In the genomic region with DNA sequence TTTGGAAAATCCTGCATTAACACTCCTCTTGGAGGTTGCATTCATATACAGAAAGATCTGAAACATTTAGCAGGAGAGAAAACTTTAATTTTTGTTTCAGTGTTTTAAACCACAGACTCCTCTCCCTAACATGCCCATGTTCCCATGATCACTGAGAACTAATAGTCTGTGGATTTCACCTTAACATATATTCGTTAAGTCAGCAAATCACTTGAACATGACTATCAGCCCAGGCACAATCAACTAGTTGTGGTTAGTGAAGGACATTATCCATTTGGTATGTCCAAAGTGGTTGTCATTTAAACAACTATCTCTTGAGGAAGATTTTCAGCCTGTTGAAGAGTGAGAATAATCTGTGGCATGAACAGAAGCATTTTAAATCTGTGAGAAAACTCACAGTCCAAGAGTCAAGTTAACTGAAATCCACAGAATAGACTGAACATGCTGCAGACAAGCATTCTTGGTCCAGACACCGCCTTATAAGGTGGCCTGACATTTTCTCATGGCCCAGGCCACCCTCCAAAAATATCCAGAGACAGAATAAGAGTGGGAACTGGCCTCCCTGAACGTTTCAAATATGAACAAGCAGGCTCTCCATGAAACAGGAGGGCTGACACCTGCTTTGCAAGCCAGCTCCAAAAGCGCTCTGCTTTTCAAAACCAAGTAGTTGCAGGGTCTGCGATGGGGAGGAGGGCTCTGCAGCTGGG, we compare ENCODE assay signal across 11 cellular contexts. TPM values are rescaled to one million over a fixed set of nuclear protein-coding genes. Genes with fewer than 3 reads are reported as not detected.
DNase-seq lines count a peak whose midpoint lies in the region; ATAC-seq, FAIRE-seq and TF ChIP-seq lines count a peak whose summit lies in the region.
"Had no signal": no experiment of that assay in that cellular context is flagged by ENCODE, and none has a peak within 500 bp of the region (broad histone marks: within the 10 kb centered on the region; RNA-seq: fewer than 3 reads in every experiment).

No MANE protein-coding gene starts in this region.

- intact Hi-C loops in left cardiac atrium (cut with DNase I) = loop anchor here (2.0 to 5.0 kb wide), 3 partner anchors 41 to 160 kb away; partner anchors contain the start of gene ADCY5 (in 1 of the 2)
- intact Hi-C loops in sigmoid colon (cut with DNase I) = loop anchor here (1.0 to 5.0 kb wide), 3 partner anchors 36 to 158 kb away; no protein-coding TSS in a partner anchor
- intact Hi-C loops in CD8-positive, alpha-beta T cell (cut with DNase I, micrococcal nuclease) = loop anchor here in 1 of 2 experiments (1.0 to 5.0 kb wide), 3 partner anchors 40 to 1941 kb away; partner anchors contain the start of gene POLQ

- ATAC-seq in left cardiac atrium = peak; percentile 30 to 56
- ATAC-seq in CD8-positive, alpha-beta T cell = no peak

- no peaks in the 10 kb centered on the region for H4K20me1 ChIP-seq in BLaER1

- no peak for TF ChIP-seq EP300 in sigmoid colon (IDR thresholded peaks at IDR 0.05)

- WGBS in sigmoid colon, 2 donors = 87 to 90% methylated on average over 5 of the region's 5 CpGs

- H3K27ac ChIP-seq in BLaER1 (no peak overlapping the region), caudate nucleus (ENCODE audit: low read depth, low read length) (peak overlapping the region; percentile 2), sigmoid colon (peak overlapping the region; percentile 28 to 67 (median 64))
- no peak overlapping the region for H3K27ac ChIP-seq in CD8-positive, alpha-beta T cell (ENCODE audit: low read depth, low read length)
- H3K27ac ChIP-seq: KMS-11 had no signal

- TF ChIP-seq POLR2A in sigmoid colon (IDR thresholded peaks at IDR 0.05) = no peak

- CTCF ChIA-PET in CD8-positive, alpha-beta T cell (lab: Charles Lee) = interaction anchor here (0.7 to 1.6 kb wide), 5 partner anchors 10 to 163 kb away, joined by 3 to 7 read pairs (median 5); no protein-coding TSS in a partner anchor

- H3K36me3 ChIP-seq in BLaER1 = peaks cover 16% of the 10 kb centered on the region
- peaks cover 0 to 6% (median 0%) of the 10 kb centered on the region in 4 donors for H3K36me3 ChIP-seq in sigmoid colon
- H3K36me3 ChIP-seq in CD8-positive, alpha-beta T cell (ENCODE audit: insufficient read depth, low read length) = no peaks in the 10 kb centered on the region

- FAIRE-seq in HTR-8/SVneo (lab: Jason Lieb, UNC) = no peak

- H3K4me1 ChIP-seq in BLaER1 (peaks cover 21% of the 10 kb centered on the region), sigmoid colon (peaks cover 0 to 13% (median 9%) of the 10 kb centered on the region in 4 donors)
- H3K4me1 ChIP-seq in CD8-positive, alpha-beta T cell (ENCODE audit: insufficient read depth, low read length) = no peaks in the 10 kb centered on the region

- H3K4me3 Mint-ChIP-seq in CD8-positive, alpha-beta T cell = no peak overlapping the region
- H3K4me3 Mint-ChIP-seq in activated T-cell treated with anti-CD3 and anti-CD28 coated beads, Interleukin-2, amount 50 U/mL, for 24 hours = no peak overlapping the region

- H3K27me3 ChIP-seq in BLaER1 (no peaks in the 10 kb centered on the region), sigmoid colon (no peaks in the 10 kb centered on the region)
- no peaks in the 10 kb centered on the region for H3K27me3 ChIP-seq in CD8-positive, alpha-beta T cell (ENCODE audit: insufficient read depth, low read length)

- peak overlapping the region; percentile 15 for H3K4me2 ChIP-seq in BLaER1
- H3K4me2 ChIP-seq: KMS-11 had no signal

- DNase-seq in caudate nucleus (lab: John Stamatoyannopoulos, UW) (no peak), left cardiac atrium (no peak), sigmoid colon (no peak), HTR-8/SVneo (ENCODE audit: insufficient read length, low spot score) (no peak)
- DNase-seq in effector CD8-positive, alpha-beta T cell (lab: John Stamatoyannopoulos, UW) = no peak
- no peak for DNase-seq in CD8-positive, alpha-beta T cell
- DNase-seq in activated T-cell treated with anti-CD3 and anti-CD28 coated beads, Interleukin-2, amount 50 U/mL, for 24 hours = no peak

- H3K4me1 Mint-ChIP-seq in CD8-positive, alpha-beta T cell (ENCODE audit: low read depth) = peaks cover 5% of the 10 kb centered on the region
- peaks cover 5% of the 10 kb centered on the region for H3K4me1 Mint-ChIP-seq in activated T-cell treated with anti-CD3 and anti-CD28 coated beads, Interleukin-2, amount 50 U/mL, for 24 hours (ENCODE audit: low read depth)

- POLR2A ChIA-PET in CD8-positive, alpha-beta T cell (lab: Charles Lee) = interaction anchor here (0.7 kb wide), 1 partner anchor 68 kb away, joined by 3 read pairs; no protein-coding TSS in a partner anchor

- 0 out of 2 replicates have a peak overlapping the region, but pooled peaks have one; percentile 9 for H3K9ac ChIP-seq in BLaER1
- H3K9ac ChIP-seq: KMS-11 had no signal

- H3K36me3 Mint-ChIP-seq in CD8-positive, alpha-beta T cell = peaks cover 17% of the 10 kb centered on the region
- peaks cover 23% of the 10 kb centered on the region for H3K36me3 Mint-ChIP-seq in activated T-cell treated with anti-CD3 and anti-CD28 coated beads, Interleukin-2, amount 50 U/mL, for 24 hours (ENCODE audit: low read depth)

- no peak overlapping the region for H3K4me3 ChIP-seq in BLaER1
- no peak overlapping the region for H3K4me3 ChIP-seq in sigmoid colon
- no peak overlapping the region for H3K4me3 ChIP-seq in CD8-positive, alpha-beta T cell (ENCODE audit: low read depth, low read length)
- H3K4me3 ChIP-seq: GM12878 had no signal

- no peak for TF ChIP-seq CTCF in sigmoid colon (IDR thresholded peaks at IDR 0.05)
- TF ChIP-seq CTCF in CD8-positive, alpha-beta T cell (IDR thresholded peaks at IDR 0.05) = no peak

- H3K27ac Mint-ChIP-seq in CD8-positive, alpha-beta T cell = no peak overlapping the region
- no peak overlapping the region for H3K27ac Mint-ChIP-seq in activated T-cell treated with anti-CD3 and anti-CD28 coated beads, Interleukin-2, amount 50 U/mL, for 24 hours

- H3K27me3 Mint-ChIP-seq in CD8-positive, alpha-beta T cell (ENCODE audit: low read depth) = peaks cover 3% of the 10 kb centered on the region
- no peaks in the 10 kb centered on the region for H3K27me3 Mint-ChIP-seq in activated T-cell treated with anti-CD3 and anti-CD28 coated beads, Interleukin-2, amount 50 U/mL, for 24 hours

- H3K9me3 ChIP-seq in BLaER1 (no peaks in the 10 kb centered on the region), sigmoid colon (no peaks in the 10 kb centered on the region)
- H3K9me3 ChIP-seq in CD8-positive, alpha-beta T cell (ENCODE audit: low read length) = no peaks in the 10 kb centered on the region

- no peaks in the 10 kb centered on the region for H3K9me3 Mint-ChIP-seq in CD8-positive, alpha-beta T cell
- H3K9me3 Mint-ChIP-seq in activated T-cell treated with anti-CD3 and anti-CD28 coated beads, Interleukin-2, amount 50 U/mL, for 24 hours = no peaks in the 10 kb centered on the region

RNA-seq across cellular contexts. Expression of gene ADCY5, which starts 39.9 kb away (rescaled TPM):
- 100 to 1,000 TPM; 104 to 134 TPM for total RNA-seq in left cardiac atrium
- total RNA-seq in sigmoid colon = 10 to 100 TPM; 39.5 to 84.4 (median 62.2) TPM
- polyA plus RNA-seq in sigmoid colon = 1 to 10 TPM; 1.4 to 9.9 (median 5.4) TPM
- total RNA-seq in CD8-positive, alpha-beta T cell = not detected
- total RNA-seq: GM12878, MCF 10A had no signal

Comparison
In these comparisons a context has a peak if more than half of its experiments do, and no peak if none do; other contexts are left out.
1. H3K27ac ChIP-seq: peak in caudate nucleus (single experiment) and sigmoid colon (4 of 4); none in BLaER1 (single experiment) and CD8-positive, alpha-beta T cell (single experiment).
2. RNA of gene ADCY5, which starts 39.9 kb away (total RNA-seq): 104 to 134 TPM in left cardiac atrium and 39.5 to 84.4 TPM in sigmoid colon; not detected in CD8-positive, alpha-beta T cell; every median in the first group is over 10 times any median in the second.